In the genomic region with DNA sequence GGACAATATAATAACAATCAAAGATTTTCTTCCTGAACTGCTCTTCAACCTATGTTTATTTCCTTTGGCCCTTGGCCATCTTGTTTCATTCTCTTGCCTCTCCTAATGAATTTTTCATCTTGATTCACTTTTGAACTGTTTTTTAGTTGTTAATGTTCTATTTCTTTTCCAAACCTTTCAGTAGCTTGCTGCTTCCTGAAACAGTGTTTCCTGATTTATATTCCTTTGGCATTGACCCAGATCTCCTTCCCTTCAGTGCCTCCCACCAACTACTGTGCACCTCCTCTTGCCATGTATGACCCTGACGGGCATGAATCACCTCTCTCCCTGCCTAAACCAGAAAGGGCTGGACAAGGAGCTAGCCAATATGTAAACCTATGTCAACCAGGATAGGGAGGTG, we compare ENCODE assay signal across 1 cellular context.
TF ChIP-seq lines count a peak whose summit lies in the region.

No MANE protein-coding gene starts in this region.

TF ChIP-seq in IMR-90, 13 proteins besides CTCF, POLR2A, EP300 and RAD21 (continued from another document):
- TF ChIP-seq, protein P1, sequence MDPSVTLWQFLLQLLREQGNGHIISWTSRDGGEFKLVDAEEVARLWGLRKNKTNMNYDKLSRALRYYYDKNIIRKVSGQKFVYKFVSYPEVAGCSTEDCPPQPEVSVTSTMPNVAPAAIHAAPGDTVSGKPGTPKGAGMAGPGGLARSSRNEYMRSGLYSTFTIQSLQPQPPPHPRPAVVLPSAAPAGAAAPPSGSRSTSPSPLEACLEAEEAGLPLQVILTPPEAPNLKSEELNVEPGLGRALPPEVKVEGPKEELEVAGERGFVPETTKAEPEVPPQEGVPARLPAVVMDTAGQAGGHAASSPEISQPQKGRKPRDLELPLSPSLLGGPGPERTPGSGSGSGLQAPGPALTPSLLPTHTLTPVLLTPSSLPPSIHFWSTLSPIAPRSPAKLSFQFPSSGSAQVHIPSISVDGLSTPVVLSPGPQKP (IDR thresholded peaks at IDR 0.05; ENCODE audit: borderline replicate concordance, low read depth, low read length), result no peak
- TF ChIP-seq MAFK (IDR thresholded peaks at IDR 0.05; ENCODE audit: low read depth, low read length), result no peak
